ENCODE assay signal across 14 cellular contexts in genomic region chr16:73179671-73180370, GRCh38.
DNase-seq lines count a peak whose midpoint lies in the region; ATAC-seq and TF ChIP-seq lines count a peak whose summit lies in the region.
"Had no signal": no experiment of that assay in that cellular context is flagged by ENCODE, and none has a peak within 500 bp of the region (broad histone marks: within the 10 kb centered on the region; RNA-seq: fewer than 3 reads in every experiment).

No MANE protein-coding gene starts in this region.

- WGBS in heart left ventricle, 4 donors = 72 to 75% (median 74%) methylated on average over 12 of the region's 12 CpGs

- peaks cover 0 to 19% (median 0%) of the 10 kb centered on the region in 12 donors for H3K4me1 ChIP-seq in heart left ventricle

- H3K27ac ChIP-seq in heart left ventricle = peak overlapping the region in 4 of 12 donors; percentile 16 to 68 (median 63)
- H3K27ac ChIP-seq: epithelial cell of prostate had no signal

- in situ Hi-C loops in G401 (cut with HindIII; ENCODE audit: low sequenced_read_pairs) = no loop called here

- no peaks in the 10 kb centered on the region for H3K27me3 ChIP-seq in heart left ventricle

- no peaks in the 10 kb centered on the region for H3K9me3 ChIP-seq in heart left ventricle

- peak; percentile 61 for DNase-seq in NCI-H187 treated with DMSO at 0.1 percent for 48 hours (lab: John Stamatoyannopoulos, UW)
- peak in 3 of 5 donors; percentile 47 to 52 (median 47) for DNase-seq in heart left ventricle
- DNase-seq in sciatic nerve (ENCODE audit: low spot score) = peak; percentile 67
- no peak for DNase-seq in activated CD4-positive, alpha-beta T cell treated with anti-CD3 and anti-CD28 coated beads for 48 hours
- DNase-seq in G401 (ENCODE audit: low spot score) = no peak
- DNase-seq in EL = no peak
- DNase-seq: activated gamma-delta T cell treated with Interleukin-2 at 50 U/mL for 16 hours; cortex of kidney; posterior cingulate gyrus; stimulated activated CD4-positive, alpha-beta T cell treated with anti-CD3 and anti-CD28 coated beads, Interleukin-12 subunit alpha, Interleukin-12 subunit beta, amount 100 ng/mL, for 4 hours had no signal

- intact Hi-C loops in heart left ventricle (cut with DNase I) (loop anchor here in 5 of 10 donors (5.0 to 10.0 kb wide), 4 partner anchors 105 to 245 kb away; no protein-coding TSS in a partner anchor), sciatic nerve (cut with DNase I) (loop anchor here (10.0 kb wide), 1 partner anchor 135 kb away; the partner anchor contains the start of gene ZFHX3)

- TF ChIP-seq POLR2A in heart left ventricle (IDR thresholded peaks at IDR 0.05) = no peak

- TF ChIP-seq CTCF in heart left ventricle (IDR thresholded peaks at IDR 0.05) = no peak

- no peaks in the 10 kb centered on the region for H3K36me3 ChIP-seq in heart left ventricle

- ATAC-seq in GM18868 (IDR thresholded peaks at IDR 0.05; ENCODE audit: unreplicated experiment) = peak; percentile 98
- ATAC-seq in heart left ventricle = peak in 3 of 4 donors; percentile 57 to 72 (median 58)
- ATAC-seq in sciatic nerve = peak; percentile 90
- no peak for ATAC-seq in GM19455 (IDR thresholded peaks at IDR 0.05; ENCODE audit: unreplicated experiment)
- ATAC-seq: K562 had no signal

- H3K4me3 ChIP-seq in heart left ventricle = no peak overlapping the region
- H3K4me3 ChIP-seq: K562 had no signal

Comparison
In these comparisons a context has a peak if more than half of its experiments do, and no peak if none do; other contexts are left out.
1. DNase-seq: peak in NCI-H187 treated with DMSO at 0.1 percent for 48 hours (single experiment), heart left ventricle (3 of 5) and sciatic nerve (single experiment); none in activated CD4-positive, alpha-beta T cell treated with anti-CD3 and anti-CD28 coated beads for 48 hours (single experiment), G401 (single experiment) and EL (single experiment).